ENCODE assay signal across 12 cellular contexts in genomic region chr1:43052322-43052721, GRCh38.
"Had no signal": no experiment of that assay in that cellular context is flagged by ENCODE, and none has a peak within 500 bp of the region (broad histone marks: within the 10 kb centered on the region; RNA-seq: fewer than 3 reads in every experiment).

No MANE protein-coding gene starts in this region.

- H3K27ac ChIP-seq: colonic mucosa, upper lobe of left lung, uterus had no signal

- H3K4me3 ChIP-seq: colonic mucosa, skin epidermis, upper lobe of left lung, uterus had no signal

- H3K36me3 Mint-ChIP-seq: natural killer cell treated with Interleukin-12 subunit alpha and Interleukin-12 subunit beta and Interleukin-15 and Interleukin-18, amount 100 ng/mL, for 72 hours had no signal

- H3K4me1 ChIP-seq: colonic mucosa, uterus had no signal

- H3K36me3 ChIP-seq: colonic mucosa, upper lobe of left lung, uterus had no signal

- H3K27me3 ChIP-seq: colonic mucosa, upper lobe of left lung, uterus had no signal

- DNase-seq: colonic mucosa; effector CD4-positive, alpha-beta T cell; foreskin melanocyte; head of caudate nucleus; hippocampal formation; mammary epithelial cell; stimulated activated CD4-positive, alpha-beta T cell treated with anti-CD3 and anti-CD28 coated beads, Interleukin-2, amount 100 ng/mL, for 48 hours; stimulated activated naive CD4-positive, alpha-beta T cell treated with Interleukin-2 at 50 U/mL for 16 hours; upper lobe of left lung; uterus had no signal

- H3K9me3 ChIP-seq: colonic mucosa, upper lobe of left lung, uterus had no signal

- H3K4me3 Mint-ChIP-seq: natural killer cell treated with Interleukin-12 subunit alpha and Interleukin-12 subunit beta and Interleukin-15 and Interleukin-18, amount 100 ng/mL, for 72 hours had no signal

- H3K9me3 Mint-ChIP-seq: natural killer cell treated with Interleukin-12 subunit alpha and Interleukin-12 subunit beta and Interleukin-15 and Interleukin-18, amount 100 ng/mL, for 72 hours had no signal
